Comparison of ENCODE assay signal across 1 cellular context in the genomic region with DNA sequence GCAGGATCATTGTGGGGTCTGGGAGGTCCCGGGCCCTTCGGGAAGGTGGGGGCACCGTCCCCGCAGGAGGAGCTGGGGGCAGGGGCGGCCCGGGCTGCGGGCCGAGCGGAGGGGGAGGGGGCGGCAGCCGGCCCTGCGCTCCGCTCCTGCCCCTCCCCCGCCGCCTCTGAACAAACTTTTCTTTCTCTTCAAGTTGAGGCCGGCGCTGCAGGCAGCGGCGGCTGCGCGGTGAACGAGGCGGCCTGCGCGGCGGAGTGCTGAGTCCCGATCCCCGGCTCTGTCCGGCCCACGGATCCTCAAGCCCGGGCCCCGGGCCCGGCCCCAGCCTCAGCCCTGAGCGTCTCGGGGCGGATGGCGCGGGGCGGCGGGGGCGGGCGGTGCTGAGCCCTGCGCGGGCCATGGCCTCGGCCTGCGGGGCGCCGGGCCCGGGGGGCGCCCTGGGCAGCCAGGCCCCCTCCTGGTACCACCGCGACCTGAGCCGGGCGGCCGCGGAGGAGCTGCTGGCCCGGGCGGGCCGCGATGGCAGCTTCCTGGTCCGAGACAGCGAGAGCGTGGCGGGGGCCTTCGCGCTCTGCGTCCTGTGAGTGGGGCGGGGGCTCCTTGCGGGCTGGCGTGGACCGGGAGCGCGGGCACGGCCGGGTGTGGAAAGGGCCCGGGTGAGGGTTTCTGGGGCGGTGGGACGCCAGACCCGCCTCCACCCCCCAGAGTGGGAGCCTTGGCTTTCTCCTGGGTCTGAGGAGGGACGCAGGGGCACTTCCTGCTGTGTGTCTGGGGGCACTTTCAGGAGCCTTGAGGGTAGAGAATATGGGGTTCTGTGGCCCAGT.
TF ChIP-seq lines count a peak whose summit lies in the region.

A gene with protein sequence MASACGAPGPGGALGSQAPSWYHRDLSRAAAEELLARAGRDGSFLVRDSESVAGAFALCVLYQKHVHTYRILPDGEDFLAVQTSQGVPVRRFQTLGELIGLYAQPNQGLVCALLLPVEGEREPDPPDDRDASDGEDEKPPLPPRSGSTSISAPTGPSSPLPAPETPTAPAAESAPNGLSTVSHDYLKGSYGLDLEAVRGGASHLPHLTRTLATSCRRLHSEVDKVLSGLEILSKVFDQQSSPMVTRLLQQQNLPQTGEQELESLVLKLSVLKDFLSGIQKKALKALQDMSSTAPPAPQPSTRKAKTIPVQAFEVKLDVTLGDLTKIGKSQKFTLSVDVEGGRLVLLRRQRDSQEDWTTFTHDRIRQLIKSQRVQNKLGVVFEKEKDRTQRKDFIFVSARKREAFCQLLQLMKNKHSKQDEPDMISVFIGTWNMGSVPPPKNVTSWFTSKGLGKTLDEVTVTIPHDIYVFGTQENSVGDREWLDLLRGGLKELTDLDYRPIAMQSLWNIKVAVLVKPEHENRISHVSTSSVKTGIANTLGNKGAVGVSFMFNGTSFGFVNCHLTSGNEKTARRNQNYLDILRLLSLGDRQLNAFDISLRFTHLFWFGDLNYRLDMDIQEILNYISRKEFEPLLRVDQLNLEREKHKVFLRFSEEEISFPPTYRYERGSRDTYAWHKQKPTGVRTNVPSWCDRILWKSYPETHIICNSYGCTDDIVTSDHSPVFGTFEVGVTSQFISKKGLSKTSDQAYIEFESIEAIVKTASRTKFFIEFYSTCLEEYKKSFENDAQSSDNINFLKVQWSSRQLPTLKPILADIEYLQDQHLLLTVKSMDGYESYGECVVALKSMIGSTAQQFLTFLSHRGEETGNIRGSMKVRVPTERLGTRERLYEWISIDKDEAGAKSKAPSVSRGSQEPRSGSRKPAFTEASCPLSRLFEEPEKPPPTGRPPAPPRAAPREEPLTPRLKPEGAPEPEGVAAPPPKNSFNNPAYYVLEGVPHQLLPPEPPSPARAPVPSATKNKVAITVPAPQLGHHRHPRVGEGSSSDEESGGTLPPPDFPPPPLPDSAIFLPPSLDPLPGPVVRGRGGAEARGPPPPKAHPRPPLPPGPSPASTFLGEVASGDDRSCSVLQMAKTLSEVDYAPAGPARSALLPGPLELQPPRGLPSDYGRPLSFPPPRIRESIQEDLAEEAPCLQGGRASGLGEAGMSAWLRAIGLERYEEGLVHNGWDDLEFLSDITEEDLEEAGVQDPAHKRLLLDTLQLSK (plus strand): TSS at position 181 of the 824 bp plus-strand sequence. CDS start 218 bp downstream, at position 399.

TF ChIP-seq in GM23338, 12 proteins besides CTCF, POLR2A, EP300 and RAD21 (continued from another document):
- TF ChIP-seq, protein P1, sequence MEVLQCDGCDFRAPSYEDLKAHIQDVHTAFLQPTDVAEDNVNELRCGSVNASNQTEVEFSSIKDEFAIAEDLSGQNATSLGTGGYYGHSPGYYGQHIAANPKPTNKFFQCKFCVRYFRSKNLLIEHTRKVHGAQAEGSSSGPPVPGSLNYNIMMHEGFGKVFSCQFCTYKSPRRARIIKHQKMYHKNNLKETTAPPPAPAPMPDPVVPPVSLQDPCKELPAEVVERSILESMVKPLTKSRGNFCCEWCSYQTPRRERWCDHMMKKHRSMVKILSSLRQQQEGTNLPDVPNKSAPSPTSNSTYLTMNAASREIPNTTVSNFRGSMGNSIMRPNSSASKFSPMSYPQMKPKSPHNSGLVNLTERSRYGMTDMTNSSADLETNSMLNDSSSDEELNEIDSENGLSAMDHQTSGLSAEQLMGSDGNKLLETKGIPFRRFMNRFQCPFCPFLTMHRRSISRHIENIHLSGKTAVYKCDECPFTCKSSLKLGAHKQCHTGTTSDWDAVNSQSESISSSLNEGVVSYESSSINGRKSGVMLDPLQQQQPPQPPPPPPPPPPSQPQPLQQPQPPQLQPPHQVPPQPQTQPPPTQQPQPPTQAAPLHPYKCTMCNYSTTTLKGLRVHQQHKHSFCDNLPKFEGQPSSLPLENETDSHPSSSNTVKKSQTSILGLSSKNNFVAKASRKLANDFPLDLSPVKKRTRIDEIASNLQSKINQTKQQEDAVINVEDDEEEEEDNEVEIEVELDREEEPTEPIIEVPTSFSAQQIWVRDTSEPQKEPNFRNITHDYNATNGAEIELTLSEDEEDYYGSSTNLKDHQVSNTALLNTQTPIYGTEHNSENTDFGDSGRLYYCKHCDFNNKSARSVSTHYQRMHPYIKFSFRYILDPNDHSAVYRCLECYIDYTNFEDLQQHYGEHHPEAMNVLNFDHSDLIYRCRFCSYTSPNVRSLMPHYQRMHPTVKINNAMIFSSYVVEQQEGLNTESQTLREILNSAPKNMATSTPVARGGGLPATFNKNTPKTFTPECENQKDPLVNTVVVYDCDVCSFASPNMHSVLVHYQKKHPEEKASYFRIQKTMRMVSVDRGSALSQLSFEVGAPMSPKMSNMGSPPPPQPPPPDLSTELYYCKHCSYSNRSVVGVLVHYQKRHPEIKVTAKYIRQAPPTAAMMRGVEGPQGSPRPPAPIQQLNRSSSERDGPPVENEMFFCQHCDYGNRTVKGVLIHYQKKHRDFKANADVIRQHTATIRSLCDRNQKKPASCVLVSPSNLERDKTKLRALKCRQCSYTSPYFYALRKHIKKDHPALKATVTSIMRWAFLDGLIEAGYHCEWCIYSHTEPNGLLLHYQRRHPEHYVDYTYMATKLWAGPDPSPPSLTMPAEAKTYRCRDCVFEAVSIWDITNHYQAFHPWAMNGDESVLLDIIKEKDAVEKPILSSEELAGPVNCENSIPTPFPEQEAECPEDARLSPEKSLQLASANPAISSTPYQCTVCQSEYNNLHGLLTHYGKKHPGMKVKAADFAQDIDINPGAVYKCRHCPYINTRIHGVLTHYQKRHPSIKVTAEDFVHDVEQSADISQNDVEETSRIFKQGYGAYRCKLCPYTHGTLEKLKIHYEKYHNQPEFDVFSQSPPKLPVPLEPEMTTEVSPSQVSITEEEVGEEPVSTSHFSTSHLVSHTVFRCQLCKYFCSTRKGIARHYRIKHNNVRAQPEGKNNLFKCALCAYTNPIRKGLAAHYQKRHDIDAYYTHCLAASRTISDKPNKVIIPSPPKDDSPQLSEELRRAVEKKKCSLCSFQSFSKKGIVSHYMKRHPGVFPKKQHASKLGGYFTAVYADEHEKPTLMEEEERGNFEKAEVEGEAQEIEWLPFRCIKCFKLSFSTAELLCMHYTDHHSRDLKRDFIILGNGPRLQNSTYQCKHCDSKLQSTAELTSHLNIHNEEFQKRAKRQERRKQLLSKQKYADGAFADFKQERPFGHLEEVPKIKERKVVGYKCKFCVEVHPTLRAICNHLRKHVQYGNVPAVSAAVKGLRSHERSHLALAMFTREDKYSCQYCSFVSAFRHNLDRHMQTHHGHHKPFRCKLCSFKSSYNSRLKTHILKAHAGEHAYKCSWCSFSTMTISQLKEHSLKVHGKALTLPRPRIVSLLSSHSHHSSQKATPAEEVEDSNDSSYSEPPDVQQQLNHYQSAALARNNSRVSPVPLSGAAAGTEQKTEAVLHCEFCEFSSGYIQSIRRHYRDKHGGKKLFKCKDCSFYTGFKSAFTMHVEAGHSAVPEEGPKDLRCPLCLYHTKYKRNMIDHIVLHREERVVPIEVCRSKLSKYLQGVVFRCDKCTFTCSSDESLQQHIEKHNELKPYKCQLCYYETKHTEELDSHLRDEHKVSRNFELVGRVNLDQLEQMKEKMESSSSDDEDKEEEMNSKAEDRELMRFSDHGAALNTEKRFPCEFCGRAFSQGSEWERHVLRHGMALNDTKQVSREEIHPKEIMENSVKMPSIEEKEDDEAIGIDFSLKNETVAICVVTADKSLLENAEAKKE (CRISPR knock-in tag; IDR thresholded peaks at IDR 0.05): no peak
- TF ChIP-seq ZNF114 (CRISPR knock-in tag; IDR thresholded peaks at IDR 0.05) (no peak), JUNB (IDR thresholded peaks at IDR 0.05; ENCODE audit: unreplicated experiment) (no peak), STAT1 (IDR thresholded peaks at IDR 0.05; ENCODE audit: unreplicated experiment) (no peak), EZH2phosphoT487 (IDR thresholded peaks at IDR 0.05; ENCODE audit: unreplicated experiment) (no peak), CREB1 (CRISPR knock-in tag; IDR thresholded peaks at IDR 0.05; ENCODE audit: low read depth) (no peak), ZNF331 (CRISPR knock-in tag; IDR thresholded peaks at IDR 0.05; ENCODE audit: low read depth) (no peak), EZH2 (IDR thresholded peaks at IDR 0.05; ENCODE audit: low read depth, unreplicated experiment) (no peak)
- TF ChIP-seq, protein P2, sequence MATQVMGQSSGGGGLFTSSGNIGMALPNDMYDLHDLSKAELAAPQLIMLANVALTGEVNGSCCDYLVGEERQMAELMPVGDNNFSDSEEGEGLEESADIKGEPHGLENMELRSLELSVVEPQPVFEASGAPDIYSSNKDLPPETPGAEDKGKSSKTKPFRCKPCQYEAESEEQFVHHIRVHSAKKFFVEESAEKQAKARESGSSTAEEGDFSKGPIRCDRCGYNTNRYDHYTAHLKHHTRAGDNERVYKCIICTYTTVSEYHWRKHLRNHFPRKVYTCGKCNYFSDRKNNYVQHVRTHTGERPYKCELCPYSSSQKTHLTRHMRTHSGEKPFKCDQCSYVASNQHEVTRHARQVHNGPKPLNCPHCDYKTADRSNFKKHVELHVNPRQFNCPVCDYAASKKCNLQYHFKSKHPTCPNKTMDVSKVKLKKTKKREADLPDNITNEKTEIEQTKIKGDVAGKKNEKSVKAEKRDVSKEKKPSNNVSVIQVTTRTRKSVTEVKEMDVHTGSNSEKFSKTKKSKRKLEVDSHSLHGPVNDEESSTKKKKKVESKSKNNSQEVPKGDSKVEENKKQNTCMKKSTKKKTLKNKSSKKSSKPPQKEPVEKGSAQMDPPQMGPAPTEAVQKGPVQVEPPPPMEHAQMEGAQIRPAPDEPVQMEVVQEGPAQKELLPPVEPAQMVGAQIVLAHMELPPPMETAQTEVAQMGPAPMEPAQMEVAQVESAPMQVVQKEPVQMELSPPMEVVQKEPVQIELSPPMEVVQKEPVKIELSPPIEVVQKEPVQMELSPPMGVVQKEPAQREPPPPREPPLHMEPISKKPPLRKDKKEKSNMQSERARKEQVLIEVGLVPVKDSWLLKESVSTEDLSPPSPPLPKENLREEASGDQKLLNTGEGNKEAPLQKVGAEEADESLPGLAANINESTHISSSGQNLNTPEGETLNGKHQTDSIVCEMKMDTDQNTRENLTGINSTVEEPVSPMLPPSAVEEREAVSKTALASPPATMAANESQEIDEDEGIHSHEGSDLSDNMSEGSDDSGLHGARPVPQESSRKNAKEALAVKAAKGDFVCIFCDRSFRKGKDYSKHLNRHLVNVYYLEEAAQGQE (IDR thresholded peaks at IDR 0.05; ENCODE audit: unreplicated experiment): no peak
